ENCODE assay signal across 2 cellular contexts in the genomic region with DNA sequence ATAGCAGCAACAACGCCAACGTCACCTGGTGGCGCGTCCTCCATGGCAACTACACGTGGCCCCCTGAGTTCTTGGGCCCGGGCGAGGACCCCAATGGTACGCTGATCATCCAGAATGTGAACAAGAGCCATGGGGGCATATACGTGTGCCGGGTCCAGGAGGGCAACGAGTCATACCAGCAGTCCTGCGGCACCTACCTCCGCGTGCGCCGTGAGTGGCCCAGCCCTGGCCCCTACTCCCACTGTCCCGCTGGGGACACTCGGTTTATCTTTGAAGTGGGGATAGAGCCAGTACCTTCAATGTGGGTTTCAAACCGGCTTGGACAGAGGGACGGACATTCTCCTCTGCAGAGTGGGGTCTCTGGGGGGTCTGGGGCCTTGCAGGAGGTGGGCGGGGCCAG.
TF ChIP-seq lines count a peak whose summit lies in the region.

No MANE protein-coding gene starts in this region.

TF ChIP-seq in Ishikawa, 13 proteins besides CTCF, POLR2A, EP300 and RAD21:
- TF ChIP-seq NFIC (IDR thresholded peaks at IDR 0.05) (no peak), TAF1 (IDR thresholded peaks at IDR 0.05; ENCODE audit: low read depth) (no peak), CEBPB (IDR thresholded peaks at IDR 0.05) (no peak), ZBTB7A (IDR thresholded peaks at IDR 0.05; ENCODE audit: low read depth) (0 out of 2 replicates have a peak, but pooled peaks have one; percentile 19), EGR1 (IDR thresholded peaks at IDR 0.05) (no peak)
- TF ChIP-seq, protein P1, sequence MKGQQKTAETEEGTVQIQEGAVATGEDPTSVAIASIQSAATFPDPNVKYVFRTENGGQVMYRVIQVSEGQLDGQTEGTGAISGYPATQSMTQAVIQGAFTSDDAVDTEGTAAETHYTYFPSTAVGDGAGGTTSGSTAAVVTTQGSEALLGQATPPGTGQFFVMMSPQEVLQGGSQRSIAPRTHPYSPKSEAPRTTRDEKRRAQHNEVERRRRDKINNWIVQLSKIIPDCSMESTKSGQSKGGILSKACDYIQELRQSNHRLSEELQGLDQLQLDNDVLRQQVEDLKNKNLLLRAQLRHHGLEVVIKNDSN (IDR thresholded peaks at IDR 0.05): no peak
- TF ChIP-seq, protein P2, sequence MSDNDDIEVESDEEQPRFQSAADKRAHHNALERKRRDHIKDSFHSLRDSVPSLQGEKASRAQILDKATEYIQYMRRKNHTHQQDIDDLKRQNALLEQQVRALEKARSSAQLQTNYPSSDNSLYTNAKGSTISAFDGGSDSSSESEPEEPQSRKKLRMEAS (IDR thresholded peaks at IDR 0.05): no peak
TF ChIP-seq in Ishikawa: peak in this region for 1.

TF ChIP-seq in K562, 482 proteins besides CTCF, POLR2A, EP300 and RAD21:
- TF ChIP-seq ZBTB7A (IDR thresholded peaks at IDR 0.05; ENCODE audit: borderline replicate concordance, control insufficient read depth, low read depth, low read length): peak; percentile 48; the same call in 1 of the 2 replicates
- TF ChIP-seq ZNF764 (CRISPR knock-in tag; IDR thresholded peaks at IDR 0.05; ENCODE audit: low read depth): no peak
